In the genomic region with DNA sequence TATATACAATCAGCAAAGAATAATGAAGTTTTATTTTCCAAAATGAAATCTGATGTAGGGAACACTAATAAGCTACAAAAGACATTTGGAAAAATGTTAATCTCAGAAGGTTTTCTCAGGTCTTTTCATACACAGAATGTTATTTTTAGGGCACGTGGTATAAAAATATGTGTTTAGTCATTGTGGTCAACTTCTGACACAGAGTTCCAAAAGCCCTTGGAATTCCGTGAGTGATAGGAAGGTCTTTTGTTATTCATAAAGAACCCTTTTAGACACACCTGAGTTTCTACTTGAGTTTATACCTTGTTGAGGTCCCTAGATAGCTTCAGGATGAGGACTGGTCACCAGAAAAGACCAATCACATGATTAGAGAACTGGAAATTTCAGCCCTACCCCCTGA, we compare ENCODE assay signal across 26 cellular contexts.
DNase-seq lines count a peak whose midpoint lies in the region; ATAC-seq and TF ChIP-seq lines count a peak whose summit lies in the region.
"Had no signal": no experiment of that assay in that cellular context is flagged by ENCODE, and none has a peak within 500 bp of the region (broad histone marks: within the 10 kb centered on the region; RNA-seq: fewer than 3 reads in every experiment).

No MANE protein-coding gene starts in this region.

- H3K27me3 ChIP-seq in left lung (no peaks in the 10 kb centered on the region), upper lobe of left lung (no peaks in the 10 kb centered on the region)
- H3K27me3 ChIP-seq: esophagus squamous epithelium, ovary, right lobe of liver had no signal

- no peak for TF ChIP-seq POLR2A in upper lobe of left lung (IDR thresholded peaks at IDR 0.05)

- ATAC-seq in left lung (peak; percentile 40), GM18502 (IDR thresholded peaks at IDR 0.05; ENCODE audit: poor library complexity, unreplicated experiment) (no peak), upper lobe of left lung (ENCODE audit: low FRiP score in 2 of 2) (no peak)
- ATAC-seq: A549; effector memory CD8-positive, alpha-beta T cell; right lobe of liver had no signal

- H3K9me3 ChIP-seq in left lung (peaks cover 0 to 23% of the 10 kb centered on the region in 2 donors), upper lobe of left lung (no peaks in the 10 kb centered on the region)
- H3K9me3 ChIP-seq: A549, ovary, right lobe of liver had no signal

- no peaks in the 10 kb centered on the region for H3K4me1 ChIP-seq in left lung
- no peaks in the 10 kb centered on the region for H3K4me1 ChIP-seq in upper lobe of left lung
- H3K4me1 ChIP-seq: A549, esophagus squamous epithelium, right lobe of liver had no signal

- no peak overlapping the region for H3K27ac ChIP-seq in left lung
- H3K27ac ChIP-seq in upper lobe of left lung, result no peak overlapping the region
- H3K27ac ChIP-seq: A549, C4-2B, esophagus squamous epithelium, ovary, right lobe of liver had no signal

- no peaks in the 10 kb centered on the region for H3K36me3 ChIP-seq in left lung
- H3K36me3 ChIP-seq in upper lobe of left lung, result no peaks in the 10 kb centered on the region
- H3K36me3 ChIP-seq: esophagus squamous epithelium, ovary, right lobe of liver had no signal

- H3K4me3 ChIP-seq in astrocyte of the spinal cord (ENCODE audit: low read depth, low read length) (no peak overlapping the region), left lung (no peak overlapping the region), upper lobe of left lung (no peak overlapping the region)
- H3K4me3 ChIP-seq: A549, esophagus squamous epithelium, ovary, right lobe of liver had no signal

- no peak for TF ChIP-seq EP300 in upper lobe of left lung (IDR thresholded peaks at IDR 0.05)

- peak; percentile 50 for DNase-seq in AG08395 (ENCODE audit: low spot score)
- DNase-seq in NCI-H226, result peak; percentile 83
- peak; percentile 81 for DNase-seq in astrocyte of the spinal cord (ENCODE audit: low read depth, low spot score)
- no peak for DNase-seq in left lung
- DNase-seq in AML-193 (lab: John Stamatoyannopoulos, UW), result no peak
- no peak for DNase-seq in upper lobe of left lung
- DNase-seq in NCI-H1417 treated with DMSO at 0.1 percent for 48 hours (lab: John Stamatoyannopoulos, UW), result no peak
- DNase-seq: activated CD4-positive, alpha-beta T cell treated with anti-CD3 and anti-CD28 coated beads, Interleukin-2, amount 50 U/mL, for 1 hour; activated gamma-delta T cell; amniotic stem cell; DMS 273 treated with DMSO at 0.1 percent for 48 hours; effector memory CD8-positive, alpha-beta T cell; esophagus squamous epithelium; GF-D8; hippocampal formation; islet precursor cell; naive B cell; NCI-H1694 treated with DMSO at 0.1 percent for 48 hours; NCI-H2227 treated with DMSO at 0.1 percent for 48 hours; ovary; right lobe of liver; stimulated activated CD4-positive, alpha-beta T cell treated with anti-CD3 and anti-CD28 coated beads, Interleukin-2, amount 100 ng/mL, for 24 hours; T-helper 1 cell had no signal

- no peak for TF ChIP-seq CTCF in astrocyte of the spinal cord (IDR thresholded peaks at IDR 0.05; ENCODE audit: low read depth, low read length)
- no peak for TF ChIP-seq CTCF in left lung (IDR thresholded peaks at IDR 0.05)
- TF ChIP-seq CTCF in upper lobe of left lung (IDR thresholded peaks at IDR 0.05), result no peak

- intact Hi-C loops in left lung (cut with DNase I), result no loop called here

- in situ Hi-C loops in astrocyte of the spinal cord (cut with HindIII; ENCODE audit: low sequenced_read_pairs), result no loop called here

- 43 to 56% methylated on average over 2 of the region's 2 CpGs for WGBS in upper lobe of left lung, 2 donors

Comparison
In these comparisons a context has a peak if more than half of its experiments do, and no peak if none do; other contexts are left out.
1. DNase-seq: peak in AG08395 (single experiment), NCI-H226 (single experiment) and astrocyte of the spinal cord (single experiment); none in left lung (0 of 2), AML-193 (0 of 2), upper lobe of left lung (0 of 2) and NCI-H1417 treated with DMSO at 0.1 percent for 48 hours (single experiment).